22 cellular contexts compared by ENCODE assay signal in genomic region chr21:43329361-43330269, GRCh38.
DNase-seq lines count a peak whose midpoint lies in the region; ATAC-seq and TF ChIP-seq lines count a peak whose summit lies in the region.
"Had no signal": no experiment of that assay in that cellular context is flagged by ENCODE, and none has a peak within 500 bp of the region (broad histone marks: within the 10 kb centered on the region; RNA-seq: fewer than 3 reads in every experiment).

No MANE protein-coding gene starts in this region.

- H3K9me3 ChIP-seq in IMR-90 (ENCODE audit: control insufficient read depth, insufficient read depth, low read length): no peaks in the 10 kb centered on the region
- peaks cover 4% of the 10 kb centered on the region for H3K9me3 ChIP-seq in trophoblast cell (ENCODE audit: insufficient read depth, low read depth, low read length)
- H3K9me3 ChIP-seq in colonic mucosa: no peaks in the 10 kb centered on the region

- H2BK120ac ChIP-seq in IMR-90 (ENCODE audit: low read depth, low read length) (no peak overlapping the region), trophoblast cell (ENCODE audit: insufficient read depth, low read length, poor library complexity) (no peak overlapping the region)

- H3K27me3 Mint-ChIP-seq in activated CD8-positive, alpha-beta T cell treated with anti-CD3 and anti-CD28 coated beads, Interleukin-2, amount 10 ng/mL, durations not matched to agents 7 days and 5 days (ENCODE audit: low read depth): peaks cover 9% of the 10 kb centered on the region
- peaks cover 3% of the 10 kb centered on the region for H3K27me3 Mint-ChIP-seq in activated CD8-positive, alpha-beta T cell treated with anti-CD3 and anti-CD28 coated beads for 36 hours
- H3K27me3 Mint-ChIP-seq: IgD-negative memory B cell had no signal

- H2AK5ac ChIP-seq in IMR-90 (ENCODE audit: low read depth, low read length) (peak overlapping the region; percentile 68), trophoblast cell (ENCODE audit: low read length) (peak overlapping the region; percentile 20)

- dilution Hi-C loops in IMR-90 (cut with HindIII; ENCODE audit: low sequenced_read_pairs, unreplicated experiment): no loop called here

- H3K4me1 Mint-ChIP-seq in activated CD8-positive, alpha-beta T cell treated with anti-CD3 and anti-CD28 coated beads, Interleukin-2, amount 10 ng/mL, durations not matched to agents 7 days and 5 days (ENCODE audit: low read depth): peaks cover 19% of the 10 kb centered on the region
- H3K4me1 Mint-ChIP-seq in activated CD8-positive, alpha-beta T cell treated with anti-CD3 and anti-CD28 coated beads for 36 hours (ENCODE audit: low read depth): peaks cover 7% of the 10 kb centered on the region

- ATAC-seq in activated CD8-positive, alpha-beta T cell treated with anti-CD3 and anti-CD28 coated beads, Interleukin-2, amount 10 ng/mL, durations not matched to agents 7 days and 5 days: peak; percentile 23
- ATAC-seq in activated CD8-positive, alpha-beta T cell treated with anti-CD3 and anti-CD28 coated beads for 36 hours: no peak
- no peak for ATAC-seq in IMR-90 (ENCODE audit: low read depth)
- no peak for ATAC-seq in HG03175 (IDR thresholded peaks at IDR 0.05; ENCODE audit: unreplicated experiment)
- ATAC-seq: GM23338 had no signal

- BruUV-seq in IMR-90 (replicated peaks; lab: Mats Ljungman, UMichigan): no TSS peak

- no peaks in the 10 kb centered on the region for H3K9me3 Mint-ChIP-seq in activated CD8-positive, alpha-beta T cell treated with anti-CD3 and anti-CD28 coated beads, Interleukin-2, amount 10 ng/mL, durations not matched to agents 7 days and 5 days (ENCODE audit: insufficient read depth)
- H3K9me3 Mint-ChIP-seq in activated CD8-positive, alpha-beta T cell treated with anti-CD3 and anti-CD28 coated beads for 36 hours: no peaks in the 10 kb centered on the region
- H3K9me3 Mint-ChIP-seq: IgD-negative memory B cell had no signal

- intact Hi-C loops in activated CD8-positive, alpha-beta T cell treated with anti-CD3 and anti-CD28 coated beads for 36 hours (cut with micrococcal nuclease): no loop called here
- intact Hi-C loops in IMR-90 (cut with micrococcal nuclease): no loop called here
- intact Hi-C loops in colonic mucosa (cut with DNase I): no loop called here

- no peak overlapping the region for H2AFZ ChIP-seq in IMR-90 (replicated peaks; ENCODE audit: low read length, poor library complexity)
- H2AFZ ChIP-seq in trophoblast cell (ENCODE audit: insufficient read depth, low read length, poor library complexity): no peak overlapping the region
- H2AFZ ChIP-seq: GM23338 had no signal

- no peak for TF ChIP-seq CTCF in activated CD8-positive, alpha-beta T cell treated with anti-CD3 and anti-CD28 coated beads for 36 hours (IDR thresholded peaks at IDR 0.05)
- TF ChIP-seq CTCF in IMR-90 (conservative IDR thresholded peaks at IDR 0.05; ENCODE audit: low read depth, low read length): no peak
- TF ChIP-seq CTCF in colonic mucosa (IDR thresholded peaks at IDR 0.05): no peak

- no peak overlapping the region for H3K56ac ChIP-seq in IMR-90 (ENCODE audit: extremely low read depth, insufficient read depth, low read length)

- TF ChIP-seq POLR2A in IMR-90 (IDR thresholded peaks at IDR 0.05; ENCODE audit: low read depth, low read length): no peak

- H3K4me3 ChIP-seq in IMR-90 (ENCODE audit: insufficient read depth, low read depth, low read length): no peak overlapping the region
- H3K4me3 ChIP-seq in trophoblast cell (ENCODE audit: low read depth, low read length): no peak overlapping the region
- no peak overlapping the region for H3K4me3 ChIP-seq in colonic mucosa
- H3K4me3 ChIP-seq: GM23338, SK-N-MC had no signal

- H3K36me3 ChIP-seq in IMR-90 (ENCODE audit: control insufficient read depth, insufficient read depth, low read length) (no peaks in the 10 kb centered on the region), trophoblast cell (ENCODE audit: control insufficient read depth in 1 of 2, insufficient read depth in 2 of 2, low read length in 2 of 2) (no peaks in the 10 kb centered on the region), colonic mucosa (no peaks in the 10 kb centered on the region)

- peaks cover 20% of the 10 kb centered on the region for H3K9me1 ChIP-seq in IMR-90 (ENCODE audit: insufficient read depth, low read length)

- H3K18ac ChIP-seq in IMR-90 (ENCODE audit: low read depth, low read length) (no peak overlapping the region), trophoblast cell (ENCODE audit: low read length) (no peak overlapping the region)

- no peaks in the 10 kb centered on the region for H3K79me2 ChIP-seq in trophoblast cell (ENCODE audit: control insufficient read depth, insufficient read depth, low read length, poor library complexity)

- 64% methylated on average over 19 of the region's 30 CpGs; no CpG with 5 or more reads in 1 of the 2 experiments for WGBS in IMR-90 (ENCODE audit: extremely low coverage in 2 of 2, insufficient read length in 1 of 2), 2 experiments
- WGBS in trophoblast cell (ENCODE audit: extremely low coverage, insufficient coverage, insufficient read length): no CpG with 5 or more reads among the region's 30 CpGs

- no peak for DNase-seq in activated CD8-positive, alpha-beta T cell treated with anti-CD3 and anti-CD28 coated beads, Interleukin-2, amount 10 ng/mL, durations not matched to agents 7 days and 5 days
- no peak for DNase-seq in activated CD8-positive, alpha-beta T cell treated with anti-CD3 and anti-CD28 coated beads for 36 hours
- DNase-seq in IMR-90 (no peak), left kidney (ENCODE audit: low read depth, low spot score) (peak; percentile 62), trophoblast cell (no peak), colonic mucosa (no peak), HPDE6-E6E7 (ENCODE audit: extremely low spot score) (no peak)
- DNase-seq: CD8-positive, alpha-beta memory T cell; DMS53; GDM1; HCEC 1CT; NCI-H1417; NCI-H1694 treated with DMSO at 0.1 percent for 48 hours; NCI-H2081 treated with DMSO at 0.1 percent for 48 hours; NCI-H510A; SHP77; SW 1271 had no signal

- H4K5ac ChIP-seq in IMR-90 (ENCODE audit: low read depth, low read length): no peak overlapping the region

- H2BK5ac ChIP-seq in IMR-90 (ENCODE audit: low read depth, low read length, poor library complexity, severe bottlenecking) (no peak overlapping the region), trophoblast cell (ENCODE audit: low read depth, low read length, poor library complexity) (no peak overlapping the region)

- H3K27me3 ChIP-seq in IMR-90 (ENCODE audit: control insufficient read depth, insufficient read depth, low read length) (no peaks in the 10 kb centered on the region; the same call in 1 of the 2 replicates), trophoblast cell (ENCODE audit: insufficient read depth, low read length) (no peaks in the 10 kb centered on the region), colonic mucosa (no peaks in the 10 kb centered on the region)

- H3K14ac ChIP-seq in IMR-90 (replicated peaks; ENCODE audit: low read depth, low read length) (no peak overlapping the region), trophoblast cell (ENCODE audit: low read length) (no peak overlapping the region)

- H3K4me3 Mint-ChIP-seq in activated CD8-positive, alpha-beta T cell treated with anti-CD3 and anti-CD28 coated beads, Interleukin-2, amount 10 ng/mL, durations not matched to agents 7 days and 5 days: no peak overlapping the region
- no peak overlapping the region for H3K4me3 Mint-ChIP-seq in activated CD8-positive, alpha-beta T cell treated with anti-CD3 and anti-CD28 coated beads for 36 hours
- H3K4me3 Mint-ChIP-seq: CD8-positive, alpha-beta memory T cell; GM23338; IgD-negative memory B cell had no signal

- no peak for TF ChIP-seq RAD21 in IMR-90 (IDR thresholded peaks at IDR 0.05; ENCODE audit: low read length)

- no peak overlapping the region for H3K23ac ChIP-seq in IMR-90 (ENCODE audit: low read depth, low read length)
- no peak overlapping the region for H3K23ac ChIP-seq in trophoblast cell (ENCODE audit: low read length)

- H3K4me2 ChIP-seq in IMR-90 (ENCODE audit: low read depth, low read length) (no peak overlapping the region), trophoblast cell (ENCODE audit: low read length) (no peak overlapping the region)
- H3K4me2 ChIP-seq: GM23338 had no signal

- no peak overlapping the region for H2BK20ac ChIP-seq in IMR-90 (ENCODE audit: low read depth, low read length)

- H4K8ac ChIP-seq in IMR-90 (ENCODE audit: low read depth in 2 of 2, low read length in 2 of 2) (no peak overlapping the region), trophoblast cell (ENCODE audit: low read depth, low read length) (no peak overlapping the region)

- H3K27ac ChIP-seq in IMR-90 (ENCODE audit: insufficient read depth, low read length) (no peak overlapping the region), trophoblast cell (ENCODE audit: low read depth, low read length) (no peak overlapping the region), colonic mucosa (no peak overlapping the region)
- H3K27ac ChIP-seq: C4-2B, SK-N-MC had no signal

- POLR2A ChIA-PET in activated CD8-positive, alpha-beta T cell treated with anti-CD3 and anti-CD28 coated beads, Interleukin-2, amount 10 ng/mL, durations not matched to agents 7 days and 5 days (lab: Charles Lee): no interaction called here
- POLR2A ChIA-PET in activated CD8-positive, alpha-beta T cell treated with anti-CD3 and anti-CD28 coated beads for 36 hours (lab: Charles Lee): no interaction called here
- POLR2A ChIA-PET in IMR-90 (lab: Charles Lee; ENCODE audit: unreplicated experiment): no interaction called here

- H3K9ac ChIP-seq in IMR-90 (ENCODE audit: low read depth, low read length) (no peak overlapping the region), trophoblast cell (ENCODE audit: low read length) (no peak overlapping the region), colonic mucosa (ENCODE audit: low read depth in 2 of 2, low read length in 2 of 2) (no peak overlapping the region)

- no peak overlapping the region for H2BK12ac ChIP-seq in trophoblast cell (ENCODE audit: low read length)

- CTCF ChIA-PET in activated CD8-positive, alpha-beta T cell treated with anti-CD3 and anti-CD28 coated beads, Interleukin-2, amount 10 ng/mL, durations not matched to agents 7 days and 5 days (lab: Charles Lee): interaction anchor here (1.6 kb wide), 1 partner anchor 15 kb away, joined by 3 read pairs; no protein-coding TSS in a partner anchor
- CTCF ChIA-PET in activated CD8-positive, alpha-beta T cell treated with anti-CD3 and anti-CD28 coated beads for 36 hours (lab: Charles Lee): no interaction called here
- CTCF ChIA-PET in IMR-90 (lab: Yijun Ruan, JAX): no interaction called here

- H3K4me1 ChIP-seq in IMR-90 (ENCODE audit: control insufficient read depth, insufficient read depth, low read length): peaks cover 23% of the 10 kb centered on the region
- peaks cover 21 to 31% of the 10 kb centered on the region in 2 experiments for H3K4me1 ChIP-seq in trophoblast cell (ENCODE audit: control insufficient read depth in 1 of 2, insufficient read depth in 2 of 2, low read length in 2 of 2)
- no peaks in the 10 kb centered on the region for H3K4me1 ChIP-seq in colonic mucosa

- in situ Hi-C loops in IMR-90 (cut with MboI; ENCODE audit: low sequenced_read_pairs): loop anchor here (10.0 kb wide), 1 partner anchor 315 kb away; no protein-coding TSS in a partner anchor

- no peaks in the 10 kb centered on the region for H4K20me1 ChIP-seq in IMR-90 (ENCODE audit: insufficient read depth, low read length)

- H2BK15ac ChIP-seq in IMR-90 (ENCODE audit: low read depth, low read length): 0 out of 3 replicates have a peak overlapping the region, but pooled peaks have one; percentile 20

- H4K12ac ChIP-seq in trophoblast cell (ENCODE audit: low read depth, low read length): no peak overlapping the region

- H3K4ac ChIP-seq in IMR-90 (ENCODE audit: low read depth, low read length) (no peak overlapping the region), trophoblast cell (ENCODE audit: low read depth, low read length) (no peak overlapping the region)

- no peak overlapping the region for H2AK9ac ChIP-seq in IMR-90 (replicated peaks; ENCODE audit: low read depth, low read length, poor library complexity)

- no peak overlapping the region for H3K27ac Mint-ChIP-seq in activated CD8-positive, alpha-beta T cell treated with anti-CD3 and anti-CD28 coated beads, Interleukin-2, amount 10 ng/mL, durations not matched to agents 7 days and 5 days
- no peak overlapping the region for H3K27ac Mint-ChIP-seq in activated CD8-positive, alpha-beta T cell treated with anti-CD3 and anti-CD28 coated beads for 36 hours
- H3K27ac Mint-ChIP-seq: CD8-positive, alpha-beta memory T cell; GM23338 had no signal

- H3K36me3 Mint-ChIP-seq in activated CD8-positive, alpha-beta T cell treated with anti-CD3 and anti-CD28 coated beads, Interleukin-2, amount 10 ng/mL, durations not matched to agents 7 days and 5 days (ENCODE audit: low read depth): no peaks in the 10 kb centered on the region
- H3K36me3 Mint-ChIP-seq in activated CD8-positive, alpha-beta T cell treated with anti-CD3 and anti-CD28 coated beads for 36 hours (ENCODE audit: low read depth): no peaks in the 10 kb centered on the region
- H3K36me3 Mint-ChIP-seq: CD8-positive, alpha-beta memory T cell; IgD-negative memory B cell had no signal

- H4K91ac ChIP-seq in IMR-90 (ENCODE audit: insufficient read depth, low read depth, low read length) (peak overlapping the region; percentile 4; the same call in 1 of the 2 replicates), trophoblast cell (ENCODE audit: low read depth, low read length) (peak overlapping the region; percentile 25)

- H3K79me1 ChIP-seq in IMR-90 (ENCODE audit: low read depth in 1 of 2, low read length in 2 of 2): peaks cover 0 to 12% of the 10 kb centered on the region in 2 experiments; a peak in 2 of 4 replicates
- H3K79me1 ChIP-seq in trophoblast cell (ENCODE audit: low read length): peaks cover 34% of the 10 kb centered on the region
